18 cellular contexts compared by ENCODE assay signal in genomic region chr2:17543848-17544645, GRCh38. TPM values are rescaled to one million over a fixed set of nuclear protein-coding genes. Genes with fewer than 3 reads are reported as not detected.
A peak's percentile ranks its signal among the peaks of the same experiment; 100 is the strongest.
DNase-seq lines count a peak whose midpoint lies in the region; ATAC-seq and TF ChIP-seq lines count a peak whose summit lies in the region.
"Had no signal": no experiment of that assay in that cellular context is flagged by ENCODE, and none has a peak within 500 bp of the region (broad histone marks: within the 10 kb centered on the region; RNA-seq: fewer than 3 reads in every experiment).

No MANE protein-coding gene starts in this region.

- H2BK120ac ChIP-seq in IMR-90 (ENCODE audit: low read depth, low read length), result no peak overlapping the region

- no peak overlapping the region for H3K4ac ChIP-seq in IMR-90 (ENCODE audit: low read depth, low read length)

- H2BK15ac ChIP-seq in IMR-90 (ENCODE audit: low read depth, low read length), result no peak overlapping the region

- intact Hi-C loops in IMR-90 (cut with micrococcal nuclease), result no loop called here

- H3K18ac ChIP-seq in IMR-90 (ENCODE audit: low read depth, low read length), result no peak overlapping the region

- H3K4me1 Mint-ChIP-seq in glutamatergic neuron (ENCODE audit: low read depth, unreplicated experiment), result peaks cover 14% of the 10 kb centered on the region

- H3K4me2 ChIP-seq in IMR-90 (ENCODE audit: low read depth, low read length), result no peak overlapping the region

- H3K27me3 ChIP-seq in IMR-90 (ENCODE audit: control insufficient read depth, insufficient read depth, low read length) (peaks cover 26% of the 10 kb centered on the region), brain microvascular endothelial cell (replicated peaks) (no peaks in the 10 kb centered on the region)

- no peak overlapping the region for H3K14ac ChIP-seq in IMR-90 (replicated peaks; ENCODE audit: low read depth, low read length)

- WGBS in IMR-90 (ENCODE audit: extremely low coverage in 2 of 2, insufficient read length in 1 of 2), 2 experiments, result no CpG with 5 or more reads among the region's 3 CpGs

- no peak overlapping the region for H4K91ac ChIP-seq in IMR-90 (ENCODE audit: insufficient read depth, low read depth, low read length)

- dilution Hi-C loops in IMR-90 (cut with HindIII; ENCODE audit: low sequenced_read_pairs, unreplicated experiment), result no loop called here

- CTCF ChIA-PET in IMR-90 (lab: Yijun Ruan, JAX), result no interaction called here

- no peak overlapping the region for H3K9ac ChIP-seq in IMR-90 (ENCODE audit: low read depth, low read length)

- TF ChIP-seq RAD21 in IMR-90 (IDR thresholded peaks at IDR 0.05; ENCODE audit: low read length), result no peak

- H3K4me3 ChIP-seq in IMR-90 (ENCODE audit: insufficient read depth, low read depth, low read length) (no peak overlapping the region), brain microvascular endothelial cell (ENCODE audit: low read depth, low read length) (no peak overlapping the region)
- H3K4me3 ChIP-seq: cardiac muscle cell had no signal

- H3K9me1 ChIP-seq in IMR-90 (ENCODE audit: insufficient read depth, low read length), result no peaks in the 10 kb centered on the region

- H3K4me3 Mint-ChIP-seq in glutamatergic neuron (ENCODE audit: unreplicated experiment), result peak overlapping the region; percentile 4
- H3K4me3 Mint-ChIP-seq: activated T-helper 1 cell treated with anti-CD3 and anti-CD28 coated beads, Interleukin-12 subunit alpha, Interleukin-12 subunit beta, Interleukin-2, Interleukin-4 antibody, amounts not matched to agents 30 ng/mL and 10 ng/mL and 1 ng/mL, durations not matched to agents 14 hours and 24 hours and 36 hours; CD8-positive, alpha-beta T cell; T-helper 1 cell treated with Interleukin-12 subunit alpha and Interleukin-12 subunit beta and Interleukin-4 antibody, amounts not matched to agents 30 μg/mL and 1 μg/mL, for 36 hours had no signal

- peaks cover 3% of the 10 kb centered on the region for H3K9me3 Mint-ChIP-seq in glutamatergic neuron (ENCODE audit: unreplicated experiment)
- H3K9me3 Mint-ChIP-seq: activated T-helper 1 cell treated with anti-CD3 and anti-CD28 coated beads, Interleukin-12 subunit alpha, Interleukin-12 subunit beta, Interleukin-2, Interleukin-4 antibody, amounts not matched to agents 30 ng/mL and 10 ng/mL and 1 ng/mL, durations not matched to agents 14 hours and 24 hours and 36 hours; CD8-positive, alpha-beta T cell had no signal

- H3K36me3 ChIP-seq in IMR-90 (ENCODE audit: control insufficient read depth, insufficient read depth, low read length) (no peaks in the 10 kb centered on the region), brain microvascular endothelial cell (replicated peaks) (no peaks in the 10 kb centered on the region)
- H3K36me3 ChIP-seq: cardiac muscle cell had no signal

- H3K56ac ChIP-seq in IMR-90 (ENCODE audit: extremely low read depth, insufficient read depth, low read length), result no peak overlapping the region

- no peak overlapping the region for H2BK20ac ChIP-seq in IMR-90 (ENCODE audit: low read depth, low read length)

- H3K79me1 ChIP-seq in IMR-90 (ENCODE audit: low read depth in 1 of 2, low read length in 2 of 2), result no peaks in the 10 kb centered on the region

- no peak for TF ChIP-seq POLR2A in IMR-90 (IDR thresholded peaks at IDR 0.05; ENCODE audit: low read depth, low read length)

- no peak overlapping the region for H3K23ac ChIP-seq in IMR-90 (ENCODE audit: low read depth, low read length)

- in situ Hi-C loops in IMR-90 (cut with MboI; ENCODE audit: low sequenced_read_pairs) (no loop called here), brain microvascular endothelial cell (cut with HindIII; ENCODE audit: low pct_ligation_motif_present, low sequenced_read_pairs) (no loop called here)

- TF ChIP-seq CTCF in IMR-90 (conservative IDR thresholded peaks at IDR 0.05; ENCODE audit: low read depth, low read length) (no peak), brain microvascular endothelial cell (IDR thresholded peaks at IDR 0.05; ENCODE audit: low read depth, low read length, missing control alignments) (no peak), glutamatergic neuron (IDR thresholded peaks at IDR 0.05; ENCODE audit: partially characterized antibody, unreplicated experiment) (no peak)

- H4K20me1 ChIP-seq in IMR-90 (ENCODE audit: insufficient read depth, low read length), result no peaks in the 10 kb centered on the region

- H3K27ac ChIP-seq in IMR-90 (ENCODE audit: insufficient read depth, low read length) (no peak overlapping the region), brain microvascular endothelial cell (no peak overlapping the region), temporal lobe (ENCODE audit: low read depth, low read length) (peak overlapping the region; percentile 53)
- H3K27ac ChIP-seq: cardiac muscle cell had no signal

- H3K36me3 Mint-ChIP-seq in glutamatergic neuron (ENCODE audit: unreplicated experiment), result no peaks in the 10 kb centered on the region
- H3K36me3 Mint-ChIP-seq: CD8-positive, alpha-beta T cell had no signal

- H3K27me3 Mint-ChIP-seq in glutamatergic neuron (ENCODE audit: unreplicated experiment), result peaks cover 4% of the 10 kb centered on the region

- H4K8ac ChIP-seq in IMR-90 (ENCODE audit: low read depth in 2 of 2, low read length in 2 of 2), result no peak overlapping the region

- no peak overlapping the region for H2AFZ ChIP-seq in IMR-90 (replicated peaks; ENCODE audit: low read length, poor library complexity)

- no peaks in the 10 kb centered on the region for H3K9me3 ChIP-seq in IMR-90 (ENCODE audit: control insufficient read depth, insufficient read depth, low read length)

- H4K5ac ChIP-seq in IMR-90 (ENCODE audit: low read depth, low read length), result no peak overlapping the region

- no peak overlapping the region for H2AK5ac ChIP-seq in IMR-90 (ENCODE audit: low read depth, low read length)

- DNase-seq in IMR-90, result peak; percentile 31
- peak; percentile 79 for DNase-seq in brain microvascular endothelial cell
- DNase-seq in glutamatergic neuron, result no peak
- no peak for DNase-seq in stimulated activated CD4-positive, alpha-beta T cell treated with anti-CD3 and anti-CD28 coated beads, Interleukin-2, amount 100 ng/mL, for 48 hours
- no peak for DNase-seq in iPS-NIHi11 (ENCODE audit: low spot score)
- DNase-seq in HT-29 (ENCODE audit: low spot score), result no peak
- DNase-seq in SW 1271 (lab: John Stamatoyannopoulos, UW), result no peak
- DNase-seq: activated CD4-positive, alpha-beta T cell treated with anti-CD3 and anti-CD28 coated beads, Interleukin-2, amount 50 U/mL, for 1 hour; CD8-positive, alpha-beta T cell; erythroblast; MM.1S; small intestine had no signal

- BruUV-seq in IMR-90 (replicated peaks; lab: Mats Ljungman, UMichigan), result no TSS peak

- H3K4me1 ChIP-seq in IMR-90 (ENCODE audit: control insufficient read depth, insufficient read depth, low read length), result no peaks in the 10 kb centered on the region; the same call in 1 of the 2 replicates

- H3K27ac Mint-ChIP-seq in glutamatergic neuron (ENCODE audit: unreplicated experiment), result no peak overlapping the region
- H3K27ac Mint-ChIP-seq: activated T-helper 1 cell treated with anti-CD3 and anti-CD28 coated beads, Interleukin-12 subunit alpha, Interleukin-12 subunit beta, Interleukin-2, Interleukin-4 antibody, amounts not matched to agents 30 ng/mL and 10 ng/mL and 1 ng/mL, durations not matched to agents 14 hours and 24 hours and 36 hours; CD8-positive, alpha-beta T cell; T-helper 1 cell treated with Interleukin-12 subunit alpha and Interleukin-12 subunit beta and Interleukin-4 antibody, amounts not matched to agents 30 μg/mL and 1 μg/mL, for 36 hours had no signal

- POLR2A ChIA-PET in IMR-90 (lab: Charles Lee; ENCODE audit: unreplicated experiment), result no interaction called here

- ATAC-seq in IMR-90 (ENCODE audit: low read depth), result no peak
- ATAC-seq: CD8-positive, alpha-beta T cell; left lobe of liver; Panc1 had no signal

- H2AK9ac ChIP-seq in IMR-90 (replicated peaks; ENCODE audit: low read depth, low read length, poor library complexity), result no peak overlapping the region

- H2BK5ac ChIP-seq in IMR-90 (ENCODE audit: low read depth, low read length, poor library complexity, severe bottlenecking), result no peak overlapping the region

TF ChIP-seq in IMR-90, 13 proteins besides CTCF, POLR2A, EP300 and RAD21 (continues in another document):
- no peak for TF ChIP-seq MXI1 (IDR thresholded peaks at IDR 0.05; ENCODE audit: borderline replicate concordance, low read depth, low read length)
- TF ChIP-seq FOS (IDR thresholded peaks at IDR 0.05; ENCODE audit: low read depth, low read length), result no peak
- no peak for TF ChIP-seq RFX5 (IDR thresholded peaks at IDR 0.05; ENCODE audit: low read depth, low read length)
- no peak for TF ChIP-seq MAFK (IDR thresholded peaks at IDR 0.05; ENCODE audit: low read depth, low read length)
- no peak for TF ChIP-seq BHLHE40 (IDR thresholded peaks at IDR 0.05; ENCODE audit: low read depth, low read length)
- no peak for TF ChIP-seq CEBPB (IDR thresholded peaks at IDR 0.05; ENCODE audit: low read depth, low read length)
- no peak for TF ChIP-seq SMC3 (IDR thresholded peaks at IDR 0.05; ENCODE audit: low read depth, low read length)
- TF ChIP-seq NFE2L2 (IDR thresholded peaks at IDR 0.05; ENCODE audit: low read depth, low read length), result no peak
- TF ChIP-seq, protein P1, sequence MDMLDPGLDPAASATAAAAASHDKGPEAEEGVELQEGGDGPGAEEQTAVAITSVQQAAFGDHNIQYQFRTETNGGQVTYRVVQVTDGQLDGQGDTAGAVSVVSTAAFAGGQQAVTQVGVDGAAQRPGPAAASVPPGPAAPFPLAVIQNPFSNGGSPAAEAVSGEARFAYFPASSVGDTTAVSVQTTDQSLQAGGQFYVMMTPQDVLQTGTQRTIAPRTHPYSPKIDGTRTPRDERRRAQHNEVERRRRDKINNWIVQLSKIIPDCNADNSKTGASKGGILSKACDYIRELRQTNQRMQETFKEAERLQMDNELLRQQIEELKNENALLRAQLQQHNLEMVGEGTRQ (IDR thresholded peaks at IDR 0.05; ENCODE audit: low read depth, low read length), result no peak
- no peak for TF ChIP-seq MAZ (IDR thresholded peaks at IDR 0.05; ENCODE audit: borderline replicate concordance, low read depth, low read length)
- TF ChIP-seq RCOR1 (IDR thresholded peaks at IDR 0.05; ENCODE audit: insufficient replicate concordance, low read length), result no peak

RNA-seq across cellular contexts. Expression of gene VSNL1, which starts 3.6 kb away (rescaled TPM):
- 0.28 and 0.36 TPM in 2 replicates for total RNA-seq in IMR-90 (2012; rRNA removed)
- polyA plus RNA-seq in IMR-90 (2012; rRNA removed), result 0.24 and 0.32 TPM in 2 replicates
- 0.05 and 0.16 TPM in 2 replicates for polyA plus RNA-seq in IMR-90 (2012; cell fraction: cytosol; rRNA removed)
- polyA plus RNA-seq in IMR-90 (2012; cell fraction: nucleus; rRNA removed; ENCODE audit: low replicate concordance), result 0.08 TPM in 1 of 2 replicates, not detected in the other
- total RNA-seq in glutamatergic neuron (ENCODE audit: unreplicated experiment), result 6.1 TPM
- total RNA-seq in temporal lobe, result 17.5 TPM
- total RNA-seq in HT-29 (2014; rRNA removed; shearing (Covaris generic)), result not detected in 2 replicates
- total RNA-seq: activated T-helper 1 cell treated with anti-CD3 and anti-CD28 coated beads, Interleukin-12 subunit alpha, Interleukin-12 subunit beta, Interleukin-2, Interleukin-4 antibody, amounts not matched to agents 30 ng/mL and 10 ng/mL and 1 ng/mL, durations not matched to agents 14 hours and 24 hours and 36 hours; CD8-positive, alpha-beta T cell had no signal

RNA-seq across cellular contexts. Expression of gene RAD51AP2, which starts 25.8 kb away (rescaled TPM):
- not detected in 2 replicates for total RNA-seq in IMR-90 (2012; rRNA removed)
- polyA plus RNA-seq in IMR-90 (2012; rRNA removed), result not detected in 2 replicates
- not detected in 2 replicates for polyA plus RNA-seq in IMR-90 (2012; cell fraction: cytosol; rRNA removed)
- not detected in 2 replicates for polyA plus RNA-seq in IMR-90 (2012; cell fraction: nucleus; rRNA removed; ENCODE audit: low replicate concordance)
- not detected for total RNA-seq in glutamatergic neuron (ENCODE audit: unreplicated experiment)
- 0.25 TPM for total RNA-seq in temporal lobe
- total RNA-seq in HT-29 (2014; rRNA removed; shearing (Covaris generic)), result not detected in 2 replicates
- total RNA-seq: activated T-helper 1 cell treated with anti-CD3 and anti-CD28 coated beads, Interleukin-12 subunit alpha, Interleukin-12 subunit beta, Interleukin-2, Interleukin-4 antibody, amounts not matched to agents 30 ng/mL and 10 ng/mL and 1 ng/mL, durations not matched to agents 14 hours and 24 hours and 36 hours; CD8-positive, alpha-beta T cell had no signal
- polyA plus RNA-seq: cardiac muscle cell, small intestine had no signal

Comparison
In these comparisons a context has a peak if more than half of its experiments do, and no peak if none do; other contexts are left out.
1. DNase-seq: peak in IMR-90 (single experiment) and brain microvascular endothelial cell (single experiment); none in glutamatergic neuron (single experiment), stimulated activated CD4-positive, alpha-beta T cell treated with anti-CD3 and anti-CD28 coated beads, Interleukin-2, amount 100 ng/mL, for 48 hours (0 of 2), iPS-NIHi11 (single experiment), HT-29 (single experiment) and SW 1271 (0 of 2).